In the genomic region with DNA sequence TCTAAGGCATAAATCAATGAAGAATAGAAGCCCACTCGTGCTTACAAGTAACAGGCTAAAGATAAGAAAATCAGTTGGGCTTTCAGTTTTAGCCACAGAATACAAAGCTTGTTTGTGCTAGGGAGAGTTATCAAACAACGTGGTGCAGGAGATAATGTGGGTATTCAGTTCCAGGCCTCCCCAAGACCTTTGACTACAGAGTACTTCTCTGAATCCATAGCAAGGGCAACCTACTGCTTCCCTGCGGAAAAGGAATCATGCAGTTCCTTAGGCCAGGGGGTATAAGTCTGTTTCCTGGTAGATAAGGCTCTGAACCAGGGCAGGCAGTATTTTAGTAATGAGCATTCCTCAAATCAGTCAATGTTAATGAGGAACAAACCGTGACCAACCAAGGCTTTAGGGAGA, we compare ENCODE assay signal across 1 cellular context.
TF ChIP-seq lines count a peak whose summit lies in the region.

No MANE protein-coding gene starts in this region.

TF ChIP-seq in GM12878, 131 proteins besides CTCF, POLR2A, EP300 and RAD21 (continued from another document):
- TF ChIP-seq, protein P1, sequence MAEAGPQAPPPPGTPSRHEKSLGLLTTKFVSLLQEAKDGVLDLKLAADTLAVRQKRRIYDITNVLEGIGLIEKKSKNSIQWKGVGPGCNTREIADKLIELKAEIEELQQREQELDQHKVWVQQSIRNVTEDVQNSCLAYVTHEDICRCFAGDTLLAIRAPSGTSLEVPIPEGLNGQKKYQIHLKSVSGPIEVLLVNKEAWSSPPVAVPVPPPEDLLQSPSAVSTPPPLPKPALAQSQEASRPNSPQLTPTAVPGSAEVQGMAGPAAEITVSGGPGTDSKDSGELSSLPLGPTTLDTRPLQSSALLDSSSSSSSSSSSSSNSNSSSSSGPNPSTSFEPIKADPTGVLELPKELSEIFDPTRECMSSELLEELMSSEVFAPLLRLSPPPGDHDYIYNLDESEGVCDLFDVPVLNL (IDR thresholded peaks at IDR 0.05; ENCODE audit: low read depth, low read length): no peak
- no peak for TF ChIP-seq CHD4 (IDR thresholded peaks at IDR 0.05)
- no peak for TF ChIP-seq RB1 (IDR thresholded peaks at IDR 0.05; ENCODE audit: borderline replicate concordance)
- TF ChIP-seq ZNF274 (IDR thresholded peaks at IDR 0.05; ENCODE audit: insufficient read depth, insufficient read length): no peak
- no peak for TF ChIP-seq ZSCAN29 (IDR thresholded peaks at IDR 0.05)
- no peak for TF ChIP-seq CBX5 (IDR thresholded peaks at IDR 0.05; ENCODE audit: low read depth)
- TF ChIP-seq, protein P2, sequence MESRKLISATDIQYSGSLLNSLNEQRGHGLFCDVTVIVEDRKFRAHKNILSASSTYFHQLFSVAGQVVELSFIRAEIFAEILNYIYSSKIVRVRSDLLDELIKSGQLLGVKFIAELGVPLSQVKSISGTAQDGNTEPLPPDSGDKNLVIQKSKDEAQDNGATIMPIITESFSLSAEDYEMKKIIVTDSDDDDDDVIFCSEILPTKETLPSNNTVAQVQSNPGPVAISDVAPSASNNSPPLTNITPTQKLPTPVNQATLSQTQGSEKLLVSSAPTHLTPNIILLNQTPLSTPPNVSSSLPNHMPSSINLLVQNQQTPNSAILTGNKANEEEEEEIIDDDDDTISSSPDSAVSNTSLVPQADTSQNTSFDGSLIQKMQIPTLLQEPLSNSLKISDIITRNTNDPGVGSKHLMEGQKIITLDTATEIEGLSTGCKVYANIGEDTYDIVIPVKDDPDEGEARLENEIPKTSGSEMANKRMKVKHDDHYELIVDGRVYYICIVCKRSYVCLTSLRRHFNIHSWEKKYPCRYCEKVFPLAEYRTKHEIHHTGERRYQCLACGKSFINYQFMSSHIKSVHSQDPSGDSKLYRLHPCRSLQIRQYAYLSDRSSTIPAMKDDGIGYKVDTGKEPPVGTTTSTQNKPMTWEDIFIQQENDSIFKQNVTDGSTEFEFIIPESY (IDR thresholded peaks at IDR 0.05): no peak
- no peak for TF ChIP-seq HDAC2 (IDR thresholded peaks at IDR 0.05)
